In the genomic region with DNA sequence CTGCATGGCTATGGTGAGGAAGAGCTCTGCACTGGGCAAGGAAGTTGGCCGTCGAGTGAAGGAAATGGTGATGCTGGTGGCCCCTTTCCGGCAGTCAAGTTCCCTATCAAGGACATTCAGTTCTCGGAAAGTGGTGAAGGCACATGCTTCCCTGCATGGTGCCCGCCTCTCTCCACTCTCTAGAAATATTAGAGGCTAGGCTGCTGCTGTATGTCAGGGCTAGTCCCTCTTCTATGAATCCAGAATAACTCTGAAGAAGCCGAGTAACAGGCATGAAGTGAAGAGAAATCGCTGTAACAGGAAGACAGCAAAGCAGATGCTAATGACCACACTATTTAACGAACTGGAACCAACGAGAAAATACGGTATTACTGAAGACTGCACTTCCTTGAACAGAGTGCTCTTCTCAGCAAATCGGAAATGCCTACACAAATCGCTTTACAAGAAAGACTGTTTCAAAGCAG, we compare ENCODE assay signal across 9 cellular contexts. TPM values are rescaled to one million over a fixed set of nuclear protein-coding genes. Genes with fewer than 3 reads are reported as not detected.
DNase-seq lines count a peak whose midpoint lies in the region; ATAC-seq and TF ChIP-seq lines count a peak whose summit lies in the region.
"Had no signal": no experiment of that assay in that cellular context is flagged by ENCODE, and none has a peak within 500 bp of the region (broad histone marks: within the 10 kb centered on the region; RNA-seq: fewer than 3 reads in every experiment).

No MANE protein-coding gene starts in this region.

- H3K4me3 Mint-ChIP-seq in activated T-helper 1 cell treated with anti-CD3 and anti-CD28 coated beads, Interleukin-12 subunit alpha, Interleukin-12 subunit beta, Interleukin-2, Interleukin-4 antibody, amounts not matched to agents 30 ng/mL and 10 ng/mL and 1 ng/mL, durations not matched to agents 14 hours and 24 hours and 36 hours, result peak overlapping the region; percentile 85
- H3K4me3 Mint-ChIP-seq in mesothelial cell of epicardium, result no peak overlapping the region

- DNase-seq in stimulated activated CD4-positive, alpha-beta T cell treated with anti-CD3 and anti-CD28 coated beads, Interleukin-15, amount 100 ng/mL, for 24 hours, result peak; percentile 27
- DNase-seq in stimulated activated CD4-positive, alpha-beta T cell treated with anti-CD3 and anti-CD28 coated beads, Interleukin-4, amount 100 ng/mL, for 4 hours, result no peak
- DNase-seq in activated T-helper 1 cell treated with anti-CD3 and anti-CD28 coated beads, Interleukin-12 subunit alpha, Interleukin-12 subunit beta, Interleukin-2, Interleukin-4 antibody, amounts not matched to agents 30 ng/mL and 10 ng/mL and 1 ng/mL, durations not matched to agents 14 hours and 24 hours and 36 hours (ENCODE audit: low spot score), result peak; percentile 13
- no peak for DNase-seq in mesothelial cell of epicardium (ENCODE audit: low spot score in 2 of 2, unreplicated experiment in 2 of 2)
- no peak for DNase-seq in NCI-H446 (lab: John Stamatoyannopoulos, UW)
- DNase-seq in stimulated activated CD4-positive, alpha-beta T cell treated with anti-CD3 and anti-CD28 coated beads, Interleukin-1b, Interleukin-23, amount 100 ng/mL, for 48 hours, result no peak
- DNase-seq in posterior cingulate gyrus, result no peak

- H3K36me3 Mint-ChIP-seq in activated T-helper 1 cell treated with anti-CD3 and anti-CD28 coated beads, Interleukin-12 subunit alpha, Interleukin-12 subunit beta, Interleukin-2, Interleukin-4 antibody, amounts not matched to agents 30 ng/mL and 10 ng/mL and 1 ng/mL, durations not matched to agents 14 hours and 24 hours and 36 hours (ENCODE audit: low read depth), result peaks cover 43% of the 10 kb centered on the region
- H3K36me3 Mint-ChIP-seq in mesothelial cell of epicardium, result peaks cover 12% of the 10 kb centered on the region

- ATAC-seq in HG03108 (IDR thresholded peaks at IDR 0.05; ENCODE audit: unreplicated experiment), result peak; percentile 73

- peaks cover 49% of the 10 kb centered on the region for H3K4me1 Mint-ChIP-seq in activated T-helper 1 cell treated with anti-CD3 and anti-CD28 coated beads, Interleukin-12 subunit alpha, Interleukin-12 subunit beta, Interleukin-2, Interleukin-4 antibody, amounts not matched to agents 30 ng/mL and 10 ng/mL and 1 ng/mL, durations not matched to agents 14 hours and 24 hours and 36 hours (ENCODE audit: low read depth)
- H3K4me1 Mint-ChIP-seq in mesothelial cell of epicardium, result peaks cover 33% of the 10 kb centered on the region

- no peaks in the 10 kb centered on the region for H3K9me3 Mint-ChIP-seq in activated T-helper 1 cell treated with anti-CD3 and anti-CD28 coated beads, Interleukin-12 subunit alpha, Interleukin-12 subunit beta, Interleukin-2, Interleukin-4 antibody, amounts not matched to agents 30 ng/mL and 10 ng/mL and 1 ng/mL, durations not matched to agents 14 hours and 24 hours and 36 hours
- H3K9me3 Mint-ChIP-seq in mesothelial cell of epicardium, result no peaks in the 10 kb centered on the region

- intact Hi-C loops in activated T-helper 1 cell treated with anti-CD3 and anti-CD28 coated beads, Interleukin-12 subunit alpha, Interleukin-12 subunit beta, Interleukin-2, Interleukin-4 antibody, amounts not matched to agents 30 ng/mL and 10 ng/mL and 1 ng/mL, durations not matched to agents 14 hours and 24 hours and 36 hours (cut with micrococcal nuclease), result no loop called here
- intact Hi-C loops in posterior cingulate gyrus (cut with DNase I), result no loop called here

- peak overlapping the region; percentile 96 for H3K27ac Mint-ChIP-seq in activated T-helper 1 cell treated with anti-CD3 and anti-CD28 coated beads, Interleukin-12 subunit alpha, Interleukin-12 subunit beta, Interleukin-2, Interleukin-4 antibody, amounts not matched to agents 30 ng/mL and 10 ng/mL and 1 ng/mL, durations not matched to agents 14 hours and 24 hours and 36 hours
- peak overlapping the region; percentile 71 for H3K27ac Mint-ChIP-seq in mesothelial cell of epicardium

- TF ChIP-seq CTCF in mesothelial cell of epicardium (IDR thresholded peaks at IDR 0.05; ENCODE audit: unreplicated experiment), result no peak

- no peaks in the 10 kb centered on the region for H3K27me3 Mint-ChIP-seq in activated T-helper 1 cell treated with anti-CD3 and anti-CD28 coated beads, Interleukin-12 subunit alpha, Interleukin-12 subunit beta, Interleukin-2, Interleukin-4 antibody, amounts not matched to agents 30 ng/mL and 10 ng/mL and 1 ng/mL, durations not matched to agents 14 hours and 24 hours and 36 hours (ENCODE audit: insufficient read depth)
- H3K27me3 Mint-ChIP-seq in mesothelial cell of epicardium (ENCODE audit: low read depth), result no peaks in the 10 kb centered on the region

RNA-seq across cellular contexts. Expression of gene IDI1, which starts 5.4 kb away (rescaled TPM):
- total RNA-seq in activated T-helper 1 cell treated with anti-CD3 and anti-CD28 coated beads, Interleukin-12 subunit alpha, Interleukin-12 subunit beta, Interleukin-2, Interleukin-4 antibody, amounts not matched to agents 30 ng/mL and 10 ng/mL and 1 ng/mL, durations not matched to agents 14 hours and 24 hours and 36 hours, result 76.0 and 78.9 TPM in 2 replicates
- 41.4 to 47.6 TPM (median 42.9 TPM) in 3 replicates for total RNA-seq in mesothelial cell of epicardium

RNA-seq across cellular contexts. Expression of gene WDR37, which starts 12.6 kb away (rescaled TPM):
- total RNA-seq in activated T-helper 1 cell treated with anti-CD3 and anti-CD28 coated beads, Interleukin-12 subunit alpha, Interleukin-12 subunit beta, Interleukin-2, Interleukin-4 antibody, amounts not matched to agents 30 ng/mL and 10 ng/mL and 1 ng/mL, durations not matched to agents 14 hours and 24 hours and 36 hours, result 19.9 and 21.1 TPM in 2 replicates
- total RNA-seq in mesothelial cell of epicardium, result 20.3 to 21.1 TPM (median 20.8 TPM) in 3 replicates

RNA-seq across cellular contexts. Expression of gene IDI2, which starts 17.9 kb away (rescaled TPM):
- total RNA-seq in activated T-helper 1 cell treated with anti-CD3 and anti-CD28 coated beads, Interleukin-12 subunit alpha, Interleukin-12 subunit beta, Interleukin-2, Interleukin-4 antibody, amounts not matched to agents 30 ng/mL and 10 ng/mL and 1 ng/mL, durations not matched to agents 14 hours and 24 hours and 36 hours, result not detected in 2 replicates
- not detected in 3 replicates for total RNA-seq in mesothelial cell of epicardium
- total RNA-seq: Daoy had no signal

RNA-seq across cellular contexts. Expression of gene GTPBP4, which starts 55.3 kb away (rescaled TPM):
- total RNA-seq in activated T-helper 1 cell treated with anti-CD3 and anti-CD28 coated beads, Interleukin-12 subunit alpha, Interleukin-12 subunit beta, Interleukin-2, Interleukin-4 antibody, amounts not matched to agents 30 ng/mL and 10 ng/mL and 1 ng/mL, durations not matched to agents 14 hours and 24 hours and 36 hours, result 193 and 202 TPM in 2 replicates
- 66.3 to 68.5 TPM (median 67.5 TPM) in 3 replicates for total RNA-seq in mesothelial cell of epicardium

Comparison
In these comparisons a context has a peak if more than half of its experiments do, and no peak if none do; other contexts are left out.
1. DNase-seq: peak in stimulated activated CD4-positive, alpha-beta T cell treated with anti-CD3 and anti-CD28 coated beads, Interleukin-15, amount 100 ng/mL, for 24 hours (single experiment) and activated T-helper 1 cell treated with anti-CD3 and anti-CD28 coated beads, Interleukin-12 subunit alpha, Interleukin-12 subunit beta, Interleukin-2, Interleukin-4 antibody, amounts not matched to agents 30 ng/mL and 10 ng/mL and 1 ng/mL, durations not matched to agents 14 hours and 24 hours and 36 hours (single experiment); none in stimulated activated CD4-positive, alpha-beta T cell treated with anti-CD3 and anti-CD28 coated beads, Interleukin-4, amount 100 ng/mL, for 4 hours (0 of 2), mesothelial cell of epicardium (0 of 2), NCI-H446 (0 of 2), stimulated activated CD4-positive, alpha-beta T cell treated with anti-CD3 and anti-CD28 coated beads, Interleukin-1b, Interleukin-23, amount 100 ng/mL, for 48 hours (single experiment) and posterior cingulate gyrus (0 of 10).